Comparison of ENCODE assay signal across 12 cellular contexts in the genomic region with DNA sequence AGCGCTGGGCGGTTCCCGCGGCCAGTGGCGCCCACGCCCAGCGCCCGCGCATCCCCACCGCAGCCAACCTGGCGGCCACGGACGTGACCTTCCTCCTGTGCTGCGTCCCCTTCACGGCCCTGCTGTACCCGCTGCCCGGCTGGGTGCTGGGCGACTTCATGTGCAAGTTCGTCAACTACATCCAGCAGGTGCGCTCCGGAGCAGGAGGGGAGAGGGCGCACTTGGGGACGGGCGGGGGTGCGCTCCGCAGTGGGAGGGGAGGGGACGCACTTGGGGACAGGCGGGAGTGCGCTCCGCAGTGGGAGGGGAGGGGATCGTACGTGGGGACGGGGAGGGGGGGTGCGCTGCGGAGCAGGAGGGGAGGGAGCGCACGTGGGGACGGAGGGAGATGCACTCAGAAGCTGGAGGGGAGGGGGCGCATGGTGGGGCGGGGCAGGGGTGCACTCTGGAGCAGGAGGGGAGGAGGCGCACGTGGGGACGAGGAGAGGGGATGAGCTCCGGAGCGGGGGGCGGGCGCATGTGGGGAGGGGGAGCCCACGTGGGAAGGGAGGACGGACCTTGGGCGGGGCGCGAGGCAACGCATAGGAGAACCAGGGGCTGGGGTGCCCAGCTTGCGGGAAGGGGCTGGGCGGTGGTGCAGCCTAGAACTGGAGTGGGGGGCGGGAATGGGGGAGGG. TPM values are rescaled to one million over a fixed set of nuclear protein-coding genes. Genes with fewer than 3 reads are reported as not detected.
DNase-seq lines count a peak whose midpoint lies in the region; ATAC-seq and TF ChIP-seq lines count a peak whose summit lies in the region.
"Had no signal": no experiment of that assay in that cellular context is flagged by ENCODE, and none has a peak within 500 bp of the region (broad histone marks: within the 10 kb centered on the region; RNA-seq: fewer than 3 reads in every experiment).

No MANE protein-coding gene starts in this region.

- peak overlapping the region; percentile 68 to 85 for H3K4me3 Mint-ChIP-seq in activated T-cell treated with anti-CD3 and anti-CD28 coated beads, Interleukin-2, amount 50 U/mL, for 72 hours

- H3K9me3 Mint-ChIP-seq in activated T-cell treated with anti-CD3 and anti-CD28 coated beads, Interleukin-2, amount 50 U/mL, for 72 hours = no peaks in the 10 kb centered on the region

- H3K36me3 Mint-ChIP-seq in activated T-cell treated with anti-CD3 and anti-CD28 coated beads, Interleukin-2, amount 50 U/mL, for 72 hours (ENCODE audit: insufficient read depth in 2 of 2) = no peaks in the 10 kb centered on the region

- no peak overlapping the region for H3K4me3 ChIP-seq in upper lobe of right lung

- no peaks in the 10 kb centered on the region for H3K27me3 Mint-ChIP-seq in activated T-cell treated with anti-CD3 and anti-CD28 coated beads, Interleukin-2, amount 50 U/mL, for 72 hours (ENCODE audit: low read depth)

- peaks cover 56% of the 10 kb centered on the region for H3K27me3 ChIP-seq in upper lobe of right lung

- intact Hi-C loops in upper lobe of right lung (cut with DNase I) = loop anchor here (5.0 kb wide), 1 partner anchor 61 kb away; a partner anchor contains a TSS

- peak; percentile 72 for DNase-seq in stimulated activated CD4-positive, alpha-beta T cell treated with anti-CD3 and anti-CD28 coated beads, Interleukin-15, amount 100 ng/mL, for 24 hours
- no peak for DNase-seq in stimulated activated CD4-positive, alpha-beta T cell treated with anti-CD3 and anti-CD28 coated beads, Interleukin-12 subunit alpha, Interleukin-12 subunit beta, amount 100 ng/mL, for 4 hours
- DNase-seq in activated T-cell treated with anti-CD3 and anti-CD28 coated beads, Interleukin-2, amount 50 U/mL, for 72 hours = peak; percentile 61 to 62
- DNase-seq in upper lobe of right lung = peak; percentile 65
- DNase-seq: dermis blood vessel endothelial cell, DMS153, NCI-H446 treated with DMSO at 0.1 percent for 48 hours had no signal

- ATAC-seq in activated T-cell treated with anti-CD3 and anti-CD28 coated beads, Interleukin-2, amount 50 U/mL, for 72 hours (replicated peaks in 1 of 2) = peak in 1 of 2 donors; percentile 12
- ATAC-seq in upper lobe of right lung (no peak), HG03457 (IDR thresholded peaks at IDR 0.05; ENCODE audit: unreplicated experiment) (no peak)
- ATAC-seq in activated CD4-positive, CD25-positive, alpha-beta regulatory T cell treated with anti-CD3 and anti-CD28 coated beads, Interleukin-2, amount 50 U/mL, for 24 hours = no peak
- ATAC-seq: left lobe of liver had no signal

- H3K27ac ChIP-seq in upper lobe of right lung = no peak overlapping the region
- H3K27ac ChIP-seq: upper lobe of left lung had no signal

- H3K9me3 ChIP-seq in upper lobe of right lung = no peaks in the 10 kb centered on the region
- H3K9me3 ChIP-seq: upper lobe of left lung had no signal

- no peaks in the 10 kb centered on the region for H3K36me3 ChIP-seq in upper lobe of right lung
- H3K36me3 ChIP-seq: upper lobe of left lung had no signal

- TF ChIP-seq CTCF in upper lobe of right lung (IDR thresholded peaks at IDR 0.05) = no peak

- H3K4me1 ChIP-seq in upper lobe of right lung = peaks cover 23% of the 10 kb centered on the region

- peaks cover 28% of the 10 kb centered on the region for H3K4me1 Mint-ChIP-seq in activated T-cell treated with anti-CD3 and anti-CD28 coated beads, Interleukin-2, amount 50 U/mL, for 72 hours (ENCODE audit: low read depth)

- no peak overlapping the region for H3K27ac Mint-ChIP-seq in activated T-cell treated with anti-CD3 and anti-CD28 coated beads, Interleukin-2, amount 50 U/mL, for 72 hours

RNA-seq across cellular contexts. Expression of a gene that starts 1.5 kb away (rescaled TPM):
- total RNA-seq in activated T-cell treated with anti-CD3 and anti-CD28 coated beads, Interleukin-2, amount 50 U/mL, for 72 hours = 1 to 10 TPM; 1.0 to 3.6 TPM
- not detected for total RNA-seq in upper lobe of right lung
- total RNA-seq: dermis blood vessel endothelial cell, left lobe of liver, skeletal muscle tissue, upper lobe of left lung had no signal

RNA-seq across cellular contexts. Expression of a gene that starts 5.6 kb away (rescaled TPM):
- 100 to 1,000 TPM; 109 to 126 TPM for total RNA-seq in activated T-cell treated with anti-CD3 and anti-CD28 coated beads, Interleukin-2, amount 50 U/mL, for 72 hours
- 50.7 TPM for total RNA-seq in upper lobe of right lung

RNA-seq across cellular contexts. Expression of a gene that starts 7.2 kb away (rescaled TPM):
- 10 to 100 TPM; 31.7 to 34.0 TPM for total RNA-seq in activated T-cell treated with anti-CD3 and anti-CD28 coated beads, Interleukin-2, amount 50 U/mL, for 72 hours
- total RNA-seq in upper lobe of right lung = 16.1 TPM

RNA-seq across cellular contexts. Expression of a gene that starts 25.3 kb away (rescaled TPM):
- not detected for total RNA-seq in activated T-cell treated with anti-CD3 and anti-CD28 coated beads, Interleukin-2, amount 50 U/mL, for 72 hours
- total RNA-seq in upper lobe of right lung = not detected
- total RNA-seq: dermis blood vessel endothelial cell, left lobe of liver, skeletal muscle tissue, upper lobe of left lung had no signal

RNA-seq across cellular contexts. Expression of a gene that starts 25.6 kb away (rescaled TPM):
- total RNA-seq in activated T-cell treated with anti-CD3 and anti-CD28 coated beads, Interleukin-2, amount 50 U/mL, for 72 hours = 10 to 100 TPM; 59.8 to 62.2 TPM
- total RNA-seq in upper lobe of right lung = 51.8 TPM
